Comparison of ENCODE assay signal across 30 cellular contexts in genomic region chr14:63243646-63244045, GRCh38. TPM values are rescaled to one million over a fixed set of nuclear protein-coding genes. Genes with fewer than 3 reads are reported as not detected.
"Had no signal": no experiment of that assay in that cellular context is flagged by ENCODE, and none has a peak within 500 bp of the region (broad histone marks: within the 10 kb centered on the region; RNA-seq: fewer than 3 reads in every experiment).

No MANE protein-coding gene starts in this region.

- H3K27ac Mint-ChIP-seq: mesothelial cell of epicardium; natural killer cell treated with Interleukin-12 subunit alpha and Interleukin-12 subunit beta and Interleukin-15 and Interleukin-18, amount 100 ng/mL, for 72 hours; stimulated activated naive B cell treated with anti-CD40 and anti-IgM and Interleukin-4, amounts not matched to agents 10 μg/mL and 1 μg/mL and 100 μg/mL, for 72 hours had no signal

- H3K36me3 Mint-ChIP-seq: naive thymus-derived CD4-positive, alpha-beta T cell; natural killer cell treated with Interleukin-12 subunit alpha and Interleukin-12 subunit beta and Interleukin-15 and Interleukin-18, amount 100 ng/mL, for 72 hours; stimulated activated naive B cell treated with anti-CD40 and anti-IgM and Interleukin-4, amounts not matched to agents 10 μg/mL and 1 μg/mL and 100 μg/mL, for 72 hours had no signal

- FAIRE-seq: pancreas had no signal

- DNase-seq: hypothalamus; islet precursor cell; left ventricle myocardium inferior; mesendoderm; mucosa of descending colon; naive thymus-derived CD4-positive, alpha-beta T cell; nucleus accumbens; pancreas; posterior cingulate gyrus; retina; right cardiac atrium; stimulated activated CD4-positive, alpha-beta T cell treated with anti-CD3 and anti-CD28 coated beads, Interleukin-12 subunit alpha, Interleukin-12 subunit beta, amount 100 ng/mL, for 4 hours; stimulated activated CD4-positive, alpha-beta T cell treated with anti-CD3 and anti-CD28 coated beads, Interleukin-15, amount 100 ng/mL, for 24 hours; stimulated activated CD4-positive, alpha-beta T cell treated with anti-CD3 and anti-CD28 coated beads, Interleukin-2, amount 100 ng/mL, for 24 hours; stimulated activated CD4-positive, alpha-beta T cell treated with anti-CD3 and anti-CD28 coated beads, Interleukin-4, amount 100 ng/mL, for 1 hour; stimulated activated naive B cell treated with anti-CD40 and anti-IgM and Interleukin-4, amounts not matched to agents 10 μg/mL and 1 μg/mL and 100 μg/mL, for 72 hours; stimulated activated naive CD8-positive, alpha-beta T cell treated with anti-CD3 and anti-CD28 coated beads, Interleukin-15, Interleukin-2, amounts not matched to agents 100 U/mL and 50 U/mL, for 24 hours; tibial artery; trophoblast cell; upper lobe of right lung; uterus had no signal

- H3K27ac ChIP-seq: left ventricle myocardium inferior, pancreas, prostate gland, skin epidermis, suprapubic skin, thoracic aorta, tibial artery, upper lobe of right lung, uterus had no signal

- H3K4me1 ChIP-seq: pancreas, prostate gland, uterus had no signal

- H3K9me3 ChIP-seq: mucosa of descending colon, pancreas, prostate gland, suprapubic skin, thoracic aorta, tibial artery, upper lobe of right lung, uterus had no signal

- H3K4me3 ChIP-seq: left ventricle myocardium inferior, lung, mucosa of descending colon, pancreas, prostate gland, skin epidermis, suprapubic skin, thoracic aorta, tibial artery, upper lobe of right lung, uterus had no signal

- H3K27me3 ChIP-seq: pancreas, suprapubic skin, tibial artery, upper lobe of right lung, uterus had no signal

- ATAC-seq: mucosa of descending colon; naive thymus-derived CD4-positive, alpha-beta T cell; natural killer cell treated with Interleukin-12 subunit alpha and Interleukin-12 subunit beta and Interleukin-15 and Interleukin-18, amount 100 ng/mL, for 72 hours; pancreas; right cardiac atrium; sciatic nerve; stimulated activated naive B cell treated with anti-CD40 and anti-IgM and Interleukin-4, amounts not matched to agents 10 μg/mL and 1 μg/mL and 100 μg/mL, for 72 hours; stimulated activated naive CD8-positive, alpha-beta T cell treated with anti-CD3 and anti-CD28 coated beads, Interleukin-15, Interleukin-2, amounts not matched to agents 100 U/mL and 50 U/mL, for 24 hours; upper lobe of right lung had no signal

- H3K4me1 Mint-ChIP-seq: naive thymus-derived CD4-positive, alpha-beta T cell; stimulated activated naive B cell treated with anti-CD40 and anti-IgM and Interleukin-4, amounts not matched to agents 10 μg/mL and 1 μg/mL and 100 μg/mL, for 72 hours had no signal

- H3K36me3 ChIP-seq: left ventricle myocardium inferior, pancreas, prostate gland, suprapubic skin, thoracic aorta, tibial artery, upper lobe of right lung, uterus had no signal

- H3K9me3 Mint-ChIP-seq: natural killer cell treated with Interleukin-12 subunit alpha and Interleukin-12 subunit beta and Interleukin-15 and Interleukin-18, amount 100 ng/mL, for 72 hours had no signal

- H3K4me3 Mint-ChIP-seq: mesothelial cell of epicardium; naive thymus-derived CD4-positive, alpha-beta T cell; natural killer cell treated with Interleukin-12 subunit alpha and Interleukin-12 subunit beta and Interleukin-15 and Interleukin-18, amount 100 ng/mL, for 72 hours; stimulated activated naive B cell treated with anti-CD40 and anti-IgM and Interleukin-4, amounts not matched to agents 10 μg/mL and 1 μg/mL and 100 μg/mL, for 72 hours had no signal

RNA-seq across cellular contexts. Expression of gene RHOJ, which starts 39.4 kb away (rescaled TPM):
- total RNA-seq: myocyte; naive thymus-derived CD4-positive, alpha-beta T cell; natural killer cell treated with Interleukin-12 subunit alpha and Interleukin-12 subunit beta and Interleukin-15 and Interleukin-18, amount 100 ng/mL, for 72 hours had no signal
- polyA plus RNA-seq: naive thymus-derived CD4-positive, alpha-beta T cell had no signal
